14 cellular contexts compared by ENCODE assay signal in the genomic region with DNA sequence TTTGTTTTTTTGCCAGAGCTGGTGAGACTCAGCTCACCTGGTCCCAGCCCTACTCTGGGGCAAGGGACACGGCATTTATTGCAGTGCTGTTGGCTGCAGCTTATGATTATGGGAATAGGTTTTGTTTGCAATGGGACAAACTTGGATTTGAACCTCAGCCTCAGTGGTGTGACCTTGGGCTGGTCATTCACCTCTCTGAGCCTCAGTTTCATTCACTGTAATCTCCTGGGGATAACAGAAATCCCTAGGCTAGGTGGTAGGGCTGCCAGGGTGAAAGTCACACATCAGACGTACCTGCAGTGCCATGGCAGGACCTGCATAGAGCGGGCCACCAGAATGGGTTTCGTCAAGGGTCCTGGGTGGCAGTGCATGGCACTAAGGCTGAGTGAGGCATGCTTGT.
DNase-seq lines count a peak whose midpoint lies in the region; ATAC-seq and TF ChIP-seq lines count a peak whose summit lies in the region.
"Had no signal": no experiment of that assay in that cellular context is flagged by ENCODE, and none has a peak within 500 bp of the region (broad histone marks: within the 10 kb centered on the region; RNA-seq: fewer than 3 reads in every experiment).

No MANE protein-coding gene starts in this region.

- H3K9ac ChIP-seq in IMR-90 (ENCODE audit: low read depth, low read length) (no peak overlapping the region), mesenchymal stem cell (ENCODE audit: low read length) (no peak overlapping the region), smooth muscle cell (ENCODE audit: low read depth) (no peak overlapping the region)
- H3K9ac ChIP-seq: GM23248 had no signal

- H4K20me1 ChIP-seq in IMR-90 (ENCODE audit: insufficient read depth, low read length), result no peaks in the 10 kb centered on the region
- H4K20me1 ChIP-seq in smooth muscle cell (ENCODE audit: low read depth), result no peaks in the 10 kb centered on the region

- H3K4me1 Mint-ChIP-seq in natural killer cell, result peaks cover 0 to 5% of the 10 kb centered on the region in 2 donors
- H3K4me1 Mint-ChIP-seq: B cell; CD4-positive, alpha-beta memory T cell had no signal

- H3K18ac ChIP-seq in IMR-90 (ENCODE audit: low read depth, low read length), result no peak overlapping the region
- no peak overlapping the region for H3K18ac ChIP-seq in mesenchymal stem cell (ENCODE audit: low read depth in 1 of 2, low read length in 2 of 2)

- no peak overlapping the region; the same call in 1 of the 2 replicates for H2BK20ac ChIP-seq in IMR-90 (ENCODE audit: low read depth, low read length)

- no peak for ATAC-seq in IMR-90 (ENCODE audit: low read depth)
- no peak for ATAC-seq in GM19463 (IDR thresholded peaks at IDR 0.05; ENCODE audit: unreplicated experiment)
- no peak for ATAC-seq in natural killer cell

- H3K4me2 ChIP-seq in IMR-90 (ENCODE audit: low read depth, low read length) (no peak overlapping the region), mesenchymal stem cell (ENCODE audit: low read length, poor library complexity, severe bottlenecking) (no peak overlapping the region), smooth muscle cell (no peak overlapping the region)

- no peak overlapping the region for H3K27ac Mint-ChIP-seq in natural killer cell
- H3K27ac Mint-ChIP-seq: B cell had no signal

- H3K9me1 ChIP-seq in IMR-90 (ENCODE audit: insufficient read depth, low read length), result peaks cover 12% of the 10 kb centered on the region

- no peak overlapping the region for H2BK12ac ChIP-seq in mesenchymal stem cell (ENCODE audit: low read length in 2 of 2)

- peaks cover 6 to 24% of the 10 kb centered on the region in 2 donors for H3K27me3 Mint-ChIP-seq in natural killer cell (ENCODE audit: low read depth in 2 of 2)

- no TSS peak for BruUV-seq in IMR-90 (replicated peaks; lab: Mats Ljungman, UMichigan)

- TF ChIP-seq CTCF in IMR-90 (conservative IDR thresholded peaks at IDR 0.05; ENCODE audit: low read depth, low read length), result no peak
- TF ChIP-seq CTCF in RWPE1 (conservative IDR thresholded peaks at IDR 0.05; ENCODE audit: low read depth), result no peak
- TF ChIP-seq CTCF in smooth muscle cell (IDR thresholded peaks at IDR 0.05; ENCODE audit: borderline replicate concordance, insufficient read depth, poor library complexity, severe bottlenecking), result no peak
- no peak for TF ChIP-seq CTCF in natural killer cell (IDR thresholded peaks at IDR 0.05)

- no peak for TF ChIP-seq POLR2A in IMR-90 (IDR thresholded peaks at IDR 0.05; ENCODE audit: low read depth, low read length)

- dilution Hi-C loops in IMR-90 (cut with HindIII; ENCODE audit: low sequenced_read_pairs, unreplicated experiment), result no loop called here

- no peaks in the 10 kb centered on the region for H3K9me3 Mint-ChIP-seq in natural killer cell

- no peak overlapping the region for H3K4me3 Mint-ChIP-seq in natural killer cell
- H3K4me3 Mint-ChIP-seq: B cell; CD4-positive, alpha-beta memory T cell had no signal

- no peaks in the 10 kb centered on the region for H3F3A ChIP-seq in smooth muscle cell (ENCODE audit: low read depth)

- CTCF ChIA-PET in IMR-90 (lab: Yijun Ruan, JAX) (interaction anchor here (0.6 kb wide), 1 partner anchor 61 kb away, joined by 3 read pairs; no protein-coding TSS in a partner anchor), RWPE1 (lab: Yijun Ruan, JAX) (no interaction called here)

- no peaks in the 10 kb centered on the region for H3K36me3 Mint-ChIP-seq in natural killer cell
- H3K36me3 Mint-ChIP-seq: CD4-positive, alpha-beta memory T cell had no signal

- TF ChIP-seq RAD21 in IMR-90 (IDR thresholded peaks at IDR 0.05; ENCODE audit: low read length), result no peak

- no peak overlapping the region for H4K5ac ChIP-seq in IMR-90 (ENCODE audit: low read depth, low read length)

- H3K23ac ChIP-seq in IMR-90 (ENCODE audit: low read depth, low read length) (no peak overlapping the region), mesenchymal stem cell (ENCODE audit: low read length in 2 of 2) (no peak overlapping the region)

- H4K8ac ChIP-seq in IMR-90 (ENCODE audit: low read depth in 2 of 2, low read length in 2 of 2), result no peak overlapping the region
- H4K8ac ChIP-seq in mesenchymal stem cell (ENCODE audit: low read length), result peak overlapping the region; percentile 16

- POLR2A ChIA-PET in IMR-90 (lab: Charles Lee; ENCODE audit: unreplicated experiment), result no interaction called here
- POLR2A ChIA-PET in RWPE1 (lab: Yijun Ruan, JAX; ENCODE audit: low non-redundant PET), result no interaction called here

- no peak overlapping the region; the same call in 1 of the 2 replicates for H2AK5ac ChIP-seq in IMR-90 (ENCODE audit: low read depth, low read length)
- peak overlapping the region; percentile 46 for H2AK5ac ChIP-seq in mesenchymal stem cell (ENCODE audit: low read length, severe bottlenecking)

- no peaks in the 10 kb centered on the region for H3K79me2 ChIP-seq in smooth muscle cell (ENCODE audit: low read depth)

- peaks cover 15% of the 10 kb centered on the region for H3K4me1 ChIP-seq in IMR-90 (ENCODE audit: control insufficient read depth, insufficient read depth, low read length)
- peaks cover 35% of the 10 kb centered on the region for H3K4me1 ChIP-seq in mesenchymal stem cell (ENCODE audit: control insufficient read depth, insufficient read depth, low read depth, low read length)
- peaks cover 6% of the 10 kb centered on the region for H3K4me1 ChIP-seq in smooth muscle cell (ENCODE audit: low read depth)

- intact Hi-C loops in IMR-90 (cut with micrococcal nuclease), result no loop called here
- intact Hi-C loops in natural killer cell (cut with micrococcal nuclease), result no loop called here

- no peak overlapping the region for H3K56ac ChIP-seq in IMR-90 (ENCODE audit: extremely low read depth, insufficient read depth, low read length)

- WGBS in IMR-90 (ENCODE audit: extremely low coverage in 2 of 2, insufficient read length in 1 of 2), 2 experiments, result no CpG with 5 or more reads among the region's 4 CpGs
- WGBS in mesenchymal stem cell, result 92% methylated on average over 2 of the region's 4 CpGs
- 94% methylated on average over 4 of the region's 4 CpGs for WGBS in smooth muscle cell (ENCODE audit: low lambda C conversion rate)

- H2AFZ ChIP-seq in IMR-90 (replicated peaks; ENCODE audit: low read length, poor library complexity), result no peak overlapping the region
- no peak overlapping the region for H2AFZ ChIP-seq in mesenchymal stem cell (ENCODE audit: low read depth, low read length)
- no peak overlapping the region for H2AFZ ChIP-seq in smooth muscle cell (ENCODE audit: low read depth)
- H2AFZ ChIP-seq: GM23248 had no signal

- H2BK120ac ChIP-seq in IMR-90 (ENCODE audit: low read depth, low read length), result no peak overlapping the region; the same call in 1 of the 2 replicates
- no peak overlapping the region for H2BK120ac ChIP-seq in mesenchymal stem cell (ENCODE audit: low read depth, low read length)

- H3K27me3 ChIP-seq in IMR-90 (ENCODE audit: control insufficient read depth, insufficient read depth, low read length) (no peaks in the 10 kb centered on the region), mesenchymal stem cell (ENCODE audit: control insufficient read depth in 1 of 2, insufficient read depth in 1 of 2, low read length in 2 of 2) (peaks cover 0 to 20% of the 10 kb centered on the region in 2 experiments), smooth muscle cell (ENCODE audit: low read depth) (no peaks in the 10 kb centered on the region)

- H3K9me3 ChIP-seq in IMR-90 (ENCODE audit: control insufficient read depth, insufficient read depth, low read length) (no peaks in the 10 kb centered on the region), mesenchymal stem cell (ENCODE audit: control insufficient read depth, low read length) (no peaks in the 10 kb centered on the region), smooth muscle cell (replicated peaks; ENCODE audit: low read depth) (no peaks in the 10 kb centered on the region)

- no peaks in the 10 kb centered on the region for H3K79me1 ChIP-seq in IMR-90 (ENCODE audit: low read depth in 1 of 2, low read length in 2 of 2)
- no peaks in the 10 kb centered on the region for H3K79me1 ChIP-seq in mesenchymal stem cell (replicated peaks; ENCODE audit: low read length, poor library complexity, severe bottlenecking)

- no peak overlapping the region for H2AK9ac ChIP-seq in IMR-90 (replicated peaks; ENCODE audit: low read depth, low read length, poor library complexity)

- peak overlapping the region; percentile 16; the same call in 1 of the 2 replicates for H3K4ac ChIP-seq in IMR-90 (ENCODE audit: low read depth, low read length)
- no peak overlapping the region for H3K4ac ChIP-seq in mesenchymal stem cell (ENCODE audit: low read depth in 1 of 2, low read length in 2 of 2)

- H3K14ac ChIP-seq in IMR-90 (replicated peaks; ENCODE audit: low read depth, low read length) (no peak overlapping the region), mesenchymal stem cell (ENCODE audit: low read length in 2 of 2) (no peak overlapping the region)

- H3K4me3 ChIP-seq in IMR-90 (ENCODE audit: insufficient read depth, low read depth, low read length), result no peak overlapping the region
- H3K4me3 ChIP-seq in mesenchymal stem cell (ENCODE audit: insufficient read depth in 1 of 2, low read depth in 1 of 2, low read length in 2 of 2), result no peak overlapping the region
- no peak overlapping the region for H3K4me3 ChIP-seq in smooth muscle cell
- H3K4me3 ChIP-seq: GM23248 had no signal

- H2BK5ac ChIP-seq in IMR-90 (ENCODE audit: low read depth, low read length, poor library complexity, severe bottlenecking), result no peak overlapping the region
- no peak overlapping the region for H2BK5ac ChIP-seq in mesenchymal stem cell (ENCODE audit: low read depth, low read length, poor library complexity, severe bottlenecking)

- H3K36me3 ChIP-seq in IMR-90 (ENCODE audit: control insufficient read depth, insufficient read depth, low read length) (no peaks in the 10 kb centered on the region), mesenchymal stem cell (ENCODE audit: control insufficient read depth in 1 of 2, insufficient read depth in 2 of 2, low read depth in 1 of 2, low read length in 2 of 2) (no peaks in the 10 kb centered on the region), smooth muscle cell (ENCODE audit: low read depth) (no peaks in the 10 kb centered on the region)

- H2BK15ac ChIP-seq in IMR-90 (ENCODE audit: low read depth, low read length) (no peak overlapping the region), mesenchymal stem cell (ENCODE audit: low read depth, poor library complexity, severe bottlenecking) (peak overlapping the region; percentile 58)

- H4K91ac ChIP-seq in IMR-90 (ENCODE audit: insufficient read depth, low read depth, low read length) (no peak overlapping the region), mesenchymal stem cell (ENCODE audit: low read length) (peak overlapping the region; percentile 62)

- DNase-seq in IMR-90, result no peak
- no peak for DNase-seq in RWPE1 (ENCODE audit: low spot score)
- no peak for DNase-seq in mesenchymal stem cell
- DNase-seq in smooth muscle cell (lab: John Stamatoyannopoulos, UW; ENCODE audit: unreplicated experiment), result no peak
- DNase-seq in natural killer cell, result no peak
- DNase-seq in retina, result no peak
- DNase-seq in iPS-NIHi11 (ENCODE audit: low spot score), result no peak
- DNase-seq: CD4-positive, alpha-beta memory T cell; DND-41; GDM1; KBM-7 had no signal

- in situ Hi-C loops in IMR-90 (cut with MboI; ENCODE audit: low sequenced_read_pairs), result no loop called here

- H3K27ac ChIP-seq in IMR-90 (ENCODE audit: insufficient read depth, low read length) (no peak overlapping the region), RWPE1 (peak overlapping the region; percentile 55), mesenchymal stem cell (ENCODE audit: low read length, poor library complexity, severe bottlenecking) (no peak overlapping the region), smooth muscle cell (ENCODE audit: low read depth) (peak overlapping the region; percentile 78)
- H3K27ac ChIP-seq: GM23248 had no signal

Comparison
In these comparisons a context has a peak if more than half of its experiments do, and no peak if none do; other contexts are left out.
1. H3K27ac ChIP-seq: peak in RWPE1 (single experiment) and smooth muscle cell (single experiment); none in IMR-90 (single experiment) and mesenchymal stem cell (single experiment).